ENCODE assay signal across 9 cellular contexts in the genomic region with DNA sequence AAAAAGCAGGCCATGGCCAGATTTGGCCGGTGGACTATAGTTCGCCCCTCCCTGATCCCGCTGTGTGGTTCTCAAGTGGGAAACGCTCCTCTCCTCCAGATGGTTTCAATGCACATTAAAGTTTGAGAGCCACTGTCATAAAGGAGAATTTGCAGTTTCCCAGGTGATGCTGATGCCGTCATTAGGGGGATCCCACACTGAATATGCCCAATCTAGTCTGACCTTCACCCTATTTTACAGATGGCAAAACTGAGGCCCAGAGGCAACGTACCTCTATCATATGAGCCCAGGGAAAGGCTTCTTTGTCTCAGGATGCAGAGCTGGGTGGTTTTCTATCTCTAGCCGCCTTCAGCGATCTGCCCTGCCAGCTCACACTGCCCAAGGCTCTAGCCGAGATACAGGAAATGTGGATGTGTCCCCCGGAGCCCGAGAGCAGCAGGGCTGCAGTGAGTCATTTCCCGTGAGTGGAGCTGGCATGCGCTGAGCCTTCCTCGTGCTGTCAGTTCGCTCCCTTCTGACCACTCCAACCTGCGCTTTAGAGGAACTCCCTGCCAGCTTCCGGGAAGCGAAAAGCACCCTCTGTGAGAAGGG.
A peak's percentile ranks its signal among the peaks of the same experiment; 100 is the strongest.
DNase-seq lines count a peak whose midpoint lies in the region; ATAC-seq and TF ChIP-seq lines count a peak whose summit lies in the region.
"Had no signal": no experiment of that assay in that cellular context is flagged by ENCODE, and none has a peak within 500 bp of the region (broad histone marks: within the 10 kb centered on the region; RNA-seq: fewer than 3 reads in every experiment).

No MANE protein-coding gene starts in this region.

- intact Hi-C loops in right cardiac atrium (cut with DNase I), result loop anchor here in 1 of 4 donors (10.0 kb wide), 1 partner anchor 110 kb away; no protein-coding TSS in a partner anchor

- peaks cover 66% of the 10 kb centered on the region for H3K4me1 Mint-ChIP-seq in activated naive CD8-positive, alpha-beta T cell treated with anti-CD3 and anti-CD28 coated beads, Interleukin-2, amount 10 ng/mL, durations not matched to agents 7 days and 5 days

- in situ Hi-C loops in ACHN (cut with HindIII; ENCODE audit: low pct_ligation_motif_present, low pct_unique_long_range_greater_than_20kb, low sequenced_read_pairs), result no loop called here

- no peaks in the 10 kb centered on the region for H3K27me3 Mint-ChIP-seq in activated naive CD8-positive, alpha-beta T cell treated with anti-CD3 and anti-CD28 coated beads, Interleukin-2, amount 10 ng/mL, durations not matched to agents 7 days and 5 days

- H3K27ac Mint-ChIP-seq in activated naive CD8-positive, alpha-beta T cell treated with anti-CD3 and anti-CD28 coated beads, Interleukin-2, amount 10 ng/mL, durations not matched to agents 7 days and 5 days, result peak overlapping the region; percentile 98

- peak; percentile 49 for TF ChIP-seq POLR2A in GM19193 (IDR thresholded peaks at IDR 0.05; ENCODE audit: extremely low read depth, insufficient read depth, insufficient read length)

- H3K9me3 ChIP-seq in right cardiac atrium (ENCODE audit: control insufficient read depth, low read length), result no peaks in the 10 kb centered on the region
- H3K9me3 ChIP-seq: tibial nerve had no signal

- H3K27ac ChIP-seq in right cardiac atrium (ENCODE audit: low read length), result peak overlapping the region; percentile 43

- POLR2A ChIA-PET in activated naive CD8-positive, alpha-beta T cell treated with anti-CD3 and anti-CD28 coated beads, Interleukin-2, amount 10 ng/mL, durations not matched to agents 7 days and 5 days (lab: Charles Lee), result interaction anchor here (0.7 to 3.9 kb wide), 8 partner anchors 9 to 136 kb away, joined by 3 to 15 read pairs (median 4); no protein-coding TSS in a partner anchor

- H3K4me3 Mint-ChIP-seq in activated naive CD8-positive, alpha-beta T cell treated with anti-CD3 and anti-CD28 coated beads, Interleukin-2, amount 10 ng/mL, durations not matched to agents 7 days and 5 days, result peak overlapping the region; percentile 91

- ATAC-seq in HG03342 (IDR thresholded peaks at IDR 0.05; ENCODE audit: unreplicated experiment) (peak; percentile 51), right cardiac atrium (peak; percentile 78 to 87)
- peak; percentile 86 for ATAC-seq in activated naive CD8-positive, alpha-beta T cell treated with anti-CD3 and anti-CD28 coated beads, Interleukin-2, amount 10 ng/mL, durations not matched to agents 7 days and 5 days (ENCODE audit: low read depth)

- peaks cover 7% of the 10 kb centered on the region for H3K4me1 ChIP-seq in right cardiac atrium (ENCODE audit: control insufficient read depth, insufficient read depth, low read length)

- no peak overlapping the region for H3K4me3 ChIP-seq in right cardiac atrium (ENCODE audit: low read length)
- H3K4me3 ChIP-seq: tibial nerve had no signal

- WGBS in right cardiac atrium, result 43% methylated on average over 18 of the region's 18 CpGs

- peak; percentile 92 for DNase-seq in ACHN
- peak; percentile 84 to 92 for DNase-seq in SW 1271 (lab: John Stamatoyannopoulos, UW)
- DNase-seq in activated naive CD8-positive, alpha-beta T cell treated with anti-CD3 and anti-CD28 coated beads, Interleukin-2, amount 10 ng/mL, durations not matched to agents 7 days and 5 days, result peak; percentile 72
- peak; percentile 85 to 89 (median 86) for DNase-seq in right cardiac atrium
- peak; percentile 88 for DNase-seq in stimulated activated CD4-positive, alpha-beta T cell treated with anti-CD3 and anti-CD28 coated beads, Interleukin-15, amount 100 ng/mL, for 24 hours
- DNase-seq in NCI-H2081 treated with DMSO at 0.1 percent for 48 hours (lab: John Stamatoyannopoulos, UW), result no peak

- peaks cover 3% of the 10 kb centered on the region for H3K36me3 Mint-ChIP-seq in activated naive CD8-positive, alpha-beta T cell treated with anti-CD3 and anti-CD28 coated beads, Interleukin-2, amount 10 ng/mL, durations not matched to agents 7 days and 5 days

- no peaks in the 10 kb centered on the region for H3K27me3 ChIP-seq in right cardiac atrium (ENCODE audit: control insufficient read depth, insufficient read depth)
- H3K27me3 ChIP-seq: tibial nerve had no signal

- no peaks in the 10 kb centered on the region for H3K9me3 Mint-ChIP-seq in activated naive CD8-positive, alpha-beta T cell treated with anti-CD3 and anti-CD28 coated beads, Interleukin-2, amount 10 ng/mL, durations not matched to agents 7 days and 5 days
